1 cellular context compared by ENCODE assay signal in genomic region chr19:12550951-12551832, GRCh38.
TF ChIP-seq lines count a peak whose summit lies in the region.

Gene ZNF564 (minus strand): TSS chr19:12551482. CDS start chr19:12551332, 150 bp downstream.

TF ChIP-seq in HepG2, 621 proteins besides CTCF, POLR2A, EP300 and RAD21 (continued from another document and continues in another):
- TF ChIP-seq, protein P1, sequence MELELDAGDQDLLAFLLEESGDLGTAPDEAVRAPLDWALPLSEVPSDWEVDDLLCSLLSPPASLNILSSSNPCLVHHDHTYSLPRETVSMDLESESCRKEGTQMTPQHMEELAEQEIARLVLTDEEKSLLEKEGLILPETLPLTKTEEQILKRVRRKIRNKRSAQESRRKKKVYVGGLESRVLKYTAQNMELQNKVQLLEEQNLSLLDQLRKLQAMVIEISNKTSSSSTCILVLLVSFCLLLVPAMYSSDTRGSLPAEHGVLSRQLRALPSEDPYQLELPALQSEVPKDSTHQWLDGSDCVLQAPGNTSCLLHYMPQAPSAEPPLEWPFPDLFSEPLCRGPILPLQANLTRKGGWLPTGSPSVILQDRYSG (CRISPR knock-in tag; IDR thresholded peaks at IDR 0.05): no peak
- peak; percentile 70; the same call in 1 of the 2 replicates for TF ChIP-seq ZNF12 (CRISPR knock-in tag; IDR thresholded peaks at IDR 0.05)
- TF ChIP-seq ZGPAT (CRISPR knock-in tag; IDR thresholded peaks at IDR 0.05): peak; percentile 84
- TF ChIP-seq DMTF1 (CRISPR knock-in tag; IDR thresholded peaks at IDR 0.05): no peak
- TF ChIP-seq MIER3 (CRISPR knock-in tag; IDR thresholded peaks at IDR 0.05; ENCODE audit: borderline replicate concordance): 0 out of 2 replicates have a peak, but pooled peaks have one; percentile 57
- peak; percentile 62 for TF ChIP-seq ZEB1 (IDR thresholded peaks at IDR 0.05; ENCODE audit: insufficient replicate concordance, low read depth)
- TF ChIP-seq ATAD3A (CRISPR knock-in tag; IDR thresholded peaks at IDR 0.05): no peak
- no peak; the same call in 1 of the 2 replicates for TF ChIP-seq NFIC (IDR thresholded peaks at IDR 0.05; ENCODE audit: low read length)
- TF ChIP-seq TRIM24 (CRISPR knock-in tag; IDR thresholded peaks at IDR 0.05): no peak
- peak; percentile 28 for TF ChIP-seq SALL2 (CRISPR knock-in tag; IDR thresholded peaks at IDR 0.05)
- TF ChIP-seq MIER2 (CRISPR knock-in tag; IDR thresholded peaks at IDR 0.05): no peak
- no peak for TF ChIP-seq ATF7 (IDR thresholded peaks at IDR 0.05)
- no peak for TF ChIP-seq ATF7 (CRISPR knock-in tag; IDR thresholded peaks at IDR 0.05)
- TF ChIP-seq, protein P2, sequence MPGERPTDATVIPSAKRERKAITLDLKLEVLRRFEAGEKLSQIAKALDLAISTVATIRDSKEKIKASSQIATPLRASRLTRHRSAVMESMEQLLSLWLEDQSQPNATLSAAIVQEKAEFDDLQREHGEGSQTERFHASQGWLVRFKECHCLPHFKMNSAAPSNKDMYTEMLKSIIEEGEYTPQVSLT (CRISPR knock-in tag; IDR thresholded peaks at IDR 0.05; ENCODE audit: borderline replicate concordance, low read depth): no peak
- TF ChIP-seq EZH2 (conservative IDR thresholded peaks at IDR 0.05; ENCODE audit: low read depth, low read length): no peak
- peak; percentile 24 for TF ChIP-seq SKI (IDR thresholded peaks at IDR 0.05; ENCODE audit: partially characterized antibody)
- no peak for TF ChIP-seq ZSCAN12 (CRISPR knock-in tag; IDR thresholded peaks at IDR 0.05)
- TF ChIP-seq SIX4 (CRISPR knock-in tag; IDR thresholded peaks at IDR 0.05): 0 out of 2 replicates have a peak, but pooled peaks have one; percentile 9
- no peak for TF ChIP-seq MED13 (CRISPR knock-in tag; IDR thresholded peaks at IDR 0.05)
- TF ChIP-seq ADNP (CRISPR knock-in tag; IDR thresholded peaks at IDR 0.05): no peak
- TF ChIP-seq ATF5 (CRISPR knock-in tag; IDR thresholded peaks at IDR 0.05; ENCODE audit: low read depth): no peak; the same call in 1 of the 2 replicates
- peak; percentile 75 for TF ChIP-seq ZNF547 (CRISPR knock-in tag; IDR thresholded peaks at IDR 0.05)
- TF ChIP-seq ZNF510 (CRISPR knock-in tag; IDR thresholded peaks at IDR 0.05; ENCODE audit: low read depth): no peak
- TF ChIP-seq MTERF4 (CRISPR knock-in tag; IDR thresholded peaks at IDR 0.05): peak; percentile 72; the same call in 1 of the 2 replicates
- TF ChIP-seq GPN1 (CRISPR knock-in tag; IDR thresholded peaks at IDR 0.05; ENCODE audit: borderline replicate concordance): 0 out of 2 replicates have a peak, but pooled peaks have one; percentile 75
- TF ChIP-seq GATA4 (IDR thresholded peaks at IDR 0.05; ENCODE audit: borderline replicate concordance, low read depth): peak; percentile 7; the same call in 1 of the 2 replicates
- TF ChIP-seq, protein P3, sequence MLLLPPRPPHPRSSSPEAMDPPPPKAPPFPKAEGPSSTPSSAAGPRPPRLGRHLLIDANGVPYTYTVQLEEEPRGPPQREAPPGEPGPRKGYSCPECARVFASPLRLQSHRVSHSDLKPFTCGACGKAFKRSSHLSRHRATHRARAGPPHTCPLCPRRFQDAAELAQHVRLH (CRISPR knock-in tag; IDR thresholded peaks at IDR 0.05; ENCODE audit: borderline replicate concordance, low read depth): peak; percentile 81; the same call in 1 of the 2 replicates
- peak; percentile 77 for TF ChIP-seq GABPA (IDR thresholded peaks at IDR 0.05; ENCODE audit: low read depth, low read length)
- TF ChIP-seq GABPA (CRISPR knock-in tag; IDR thresholded peaks at IDR 0.05; ENCODE audit: low read depth): peak; percentile 93
- no peak for TF ChIP-seq TCF7 (IDR thresholded peaks at IDR 0.05; ENCODE audit: low read depth)
- TF ChIP-seq, protein P4, sequence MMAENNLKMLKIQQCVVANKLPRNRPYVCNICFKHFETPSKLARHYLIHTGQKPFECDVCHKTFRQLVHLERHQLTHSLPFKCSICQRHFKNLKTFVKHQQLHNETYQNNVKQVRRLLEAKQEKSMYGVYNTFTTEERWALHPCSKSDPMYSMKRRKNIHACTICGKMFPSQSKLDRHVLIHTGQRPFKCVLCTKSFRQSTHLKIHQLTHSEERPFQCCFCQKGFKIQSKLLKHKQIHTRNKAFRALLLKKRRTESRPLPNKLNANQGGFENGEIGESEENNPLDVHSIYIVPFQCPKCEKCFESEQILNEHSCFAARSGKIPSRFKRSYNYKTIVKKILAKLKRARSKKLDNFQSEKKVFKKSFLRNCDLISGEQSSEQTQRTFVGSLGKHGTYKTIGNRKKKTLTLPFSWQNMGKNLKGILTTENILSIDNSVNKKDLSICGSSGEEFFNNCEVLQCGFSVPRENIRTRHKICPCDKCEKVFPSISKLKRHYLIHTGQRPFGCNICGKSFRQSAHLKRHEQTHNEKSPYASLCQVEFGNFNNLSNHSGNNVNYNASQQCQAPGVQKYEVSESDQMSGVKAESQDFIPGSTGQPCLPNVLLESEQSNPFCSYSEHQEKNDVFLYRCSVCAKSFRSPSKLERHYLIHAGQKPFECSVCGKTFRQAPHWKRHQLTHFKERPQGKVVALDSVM (CRISPR knock-in tag; IDR thresholded peaks at IDR 0.05): peak; percentile 24; the same call in 1 of the 2 replicates
- peak; percentile 42; the same call in 1 of the 2 replicates for TF ChIP-seq TFE3 (CRISPR knock-in tag; IDR thresholded peaks at IDR 0.05)
- TF ChIP-seq ZNF878 (CRISPR knock-in tag; IDR thresholded peaks at IDR 0.05): 0 out of 2 replicates have a peak, but pooled peaks have one; percentile 78
- peak; percentile 37 for TF ChIP-seq ARID5B (CRISPR knock-in tag; IDR thresholded peaks at IDR 0.05)
- no peak for TF ChIP-seq ZNF597 (CRISPR knock-in tag; IDR thresholded peaks at IDR 0.05)
- TF ChIP-seq ELF3 (CRISPR knock-in tag; IDR thresholded peaks at IDR 0.05): peak; percentile 59
- TF ChIP-seq, protein P5, sequence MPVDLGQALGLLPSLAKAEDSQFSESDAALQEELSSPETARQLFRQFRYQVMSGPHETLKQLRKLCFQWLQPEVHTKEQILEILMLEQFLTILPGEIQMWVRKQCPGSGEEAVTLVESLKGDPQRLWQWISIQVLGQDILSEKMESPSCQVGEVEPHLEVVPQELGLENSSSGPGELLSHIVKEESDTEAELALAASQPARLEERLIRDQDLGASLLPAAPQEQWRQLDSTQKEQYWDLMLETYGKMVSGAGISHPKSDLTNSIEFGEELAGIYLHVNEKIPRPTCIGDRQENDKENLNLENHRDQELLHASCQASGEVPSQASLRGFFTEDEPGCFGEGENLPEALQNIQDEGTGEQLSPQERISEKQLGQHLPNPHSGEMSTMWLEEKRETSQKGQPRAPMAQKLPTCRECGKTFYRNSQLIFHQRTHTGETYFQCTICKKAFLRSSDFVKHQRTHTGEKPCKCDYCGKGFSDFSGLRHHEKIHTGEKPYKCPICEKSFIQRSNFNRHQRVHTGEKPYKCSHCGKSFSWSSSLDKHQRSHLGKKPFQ (CRISPR knock-in tag; IDR thresholded peaks at IDR 0.05; ENCODE audit: insufficient replicate concordance): peak; percentile 79
- peak; percentile 48 for TF ChIP-seq SALL1 (CRISPR knock-in tag; IDR thresholded peaks at IDR 0.05)
- peak; percentile 43; the same call in 1 of the 2 replicates for TF ChIP-seq RFXAP (CRISPR knock-in tag; IDR thresholded peaks at IDR 0.05; ENCODE audit: borderline replicate concordance)
- TF ChIP-seq, protein P6, sequence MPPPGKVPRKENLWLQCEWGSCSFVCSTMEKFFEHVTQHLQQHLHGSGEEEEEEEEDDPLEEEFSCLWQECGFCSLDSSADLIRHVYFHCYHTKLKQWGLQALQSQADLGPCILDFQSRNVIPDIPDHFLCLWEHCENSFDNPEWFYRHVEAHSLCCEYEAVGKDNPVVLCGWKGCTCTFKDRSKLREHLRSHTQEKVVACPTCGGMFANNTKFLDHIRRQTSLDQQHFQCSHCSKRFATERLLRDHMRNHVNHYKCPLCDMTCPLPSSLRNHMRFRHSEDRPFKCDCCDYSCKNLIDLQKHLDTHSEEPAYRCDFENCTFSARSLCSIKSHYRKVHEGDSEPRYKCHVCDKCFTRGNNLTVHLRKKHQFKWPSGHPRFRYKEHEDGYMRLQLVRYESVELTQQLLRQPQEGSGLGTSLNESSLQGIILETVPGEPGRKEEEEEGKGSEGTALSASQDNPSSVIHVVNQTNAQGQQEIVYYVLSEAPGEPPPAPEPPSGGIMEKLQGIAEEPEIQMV (CRISPR knock-in tag; IDR thresholded peaks at IDR 0.05; ENCODE audit: low read depth): peak; percentile 57
- no peak for TF ChIP-seq ZNF589 (CRISPR knock-in tag; conservative IDR thresholded peaks at IDR 0.05)
- TF ChIP-seq ZSCAN31 (CRISPR knock-in tag; IDR thresholded peaks at IDR 0.05; ENCODE audit: low read depth): peak; percentile 77
